1 cellular context compared by ENCODE assay signal in genomic region chr2:241103176-241103595, GRCh38.
TF ChIP-seq lines count a peak whose summit lies in the region.

No MANE protein-coding gene starts in this region.

TF ChIP-seq in endothelial cell of umbilical vein, 7 proteins besides CTCF, POLR2A, EP300 and RAD21:
- TF ChIP-seq POLR2AphosphoS5 (IDR thresholded peaks at IDR 0.05; ENCODE audit: insufficient read depth, low read depth, low read length) (no peak), JUN (IDR thresholded peaks at IDR 0.05; ENCODE audit: borderline replicate concordance, insufficient read depth, insufficient read length, low read depth) (no peak), MAX (IDR thresholded peaks at IDR 0.05; ENCODE audit: insufficient read depth, insufficient read length) (no peak), GATA2 (IDR thresholded peaks at IDR 0.05; ENCODE audit: insufficient read depth, insufficient read length, low read depth, low read length) (no peak), EZH2 (IDR thresholded peaks at IDR 0.05; ENCODE audit: borderline replicate concordance, low read depth, low read length, severe bottlenecking) (no peak), FOS (IDR thresholded peaks at IDR 0.05; ENCODE audit: borderline replicate concordance, insufficient read depth, low read length) (no peak)
